In genomic region chr7:154255324-154255723, GRCh38 we compare ENCODE assay signal across 18 cellular contexts.
DNase-seq lines count a peak whose midpoint lies in the region; ATAC-seq lines count a peak whose summit lies in the region.
"Had no signal": no experiment of that assay in that cellular context is flagged by ENCODE, and none has a peak within 500 bp of the region (broad histone marks: within the 10 kb centered on the region; RNA-seq: fewer than 3 reads in every experiment).

No MANE protein-coding gene starts in this region.

- no peaks in the 10 kb centered on the region for H3K36me3 ChIP-seq in H7 (replicated peaks; ENCODE audit: control insufficient read depth, insufficient read depth, low read length)

- DNase-seq in H7 (peak; percentile 48), NCI-H146 (lab: John Stamatoyannopoulos, UW) (peak; percentile 59), NCI-H345 (lab: John Stamatoyannopoulos, UW) (peak; percentile 94), globus pallidus (ENCODE audit: low spot score) (peak; percentile 11), UCSD-AML1 (lab: John Stamatoyannopoulos, UW; ENCODE audit: unreplicated experiment) (no peak)
- no peak for DNase-seq in effector CD4-positive, alpha-beta T cell
- DNase-seq in stimulated activated naive CD4-positive, alpha-beta T cell treated with Interleukin-2 at 50 U/mL for 16 hours (lab: John Stamatoyannopoulos, UW): no peak
- DNase-seq: CD4-positive, alpha-beta T cell; GDM1; GOT3; HFFc6; KBM-7; MV-4-11; NCI-H1930; Right ventricle myocardium superior had no signal

- no peak for ATAC-seq in GM21360 (IDR thresholded peaks at IDR 0.05; ENCODE audit: unreplicated experiment)
- ATAC-seq: GM12878 had no signal

- H3K27me3 ChIP-seq in H7 (ENCODE audit: control insufficient read depth, insufficient read depth, low read length): no peaks in the 10 kb centered on the region

- no peak overlapping the region for H3K4me3 ChIP-seq in H7 (ENCODE audit: insufficient read depth, low read depth, low read length)
- H3K4me3 ChIP-seq: GM12878, SK-N-MC had no signal

Comparison
In these comparisons a context has a peak if more than half of its experiments do, and no peak if none do; other contexts are left out.
1. DNase-seq: peak in H7 (single experiment), NCI-H146 (single experiment), NCI-H345 (single experiment) and globus pallidus (single experiment); none in effector CD4-positive, alpha-beta T cell (single experiment), stimulated activated naive CD4-positive, alpha-beta T cell treated with Interleukin-2 at 50 U/mL for 16 hours (single experiment) and UCSD-AML1 (single experiment).